In genomic region chr1:52867060-52867845, GRCh38 we compare ENCODE assay signal across 11 cellular contexts. TPM values are rescaled to one million over a fixed set of nuclear protein-coding genes. Genes with fewer than 3 reads are reported as not detected.
A peak's percentile ranks its signal among the peaks of the same experiment; 100 is the strongest.
DNase-seq lines count a peak whose midpoint lies in the region; ATAC-seq and TF ChIP-seq lines count a peak whose summit lies in the region.
"Had no signal": no experiment of that assay in that cellular context is flagged by ENCODE, and none has a peak within 500 bp of the region (broad histone marks: within the 10 kb centered on the region; RNA-seq: fewer than 3 reads in every experiment).

No MANE protein-coding gene starts in this region.

- CTCF ChIA-PET in activated CD8-positive, alpha-beta T cell treated with anti-CD3 and anti-CD28 coated beads for 36 hours (lab: Charles Lee), result interaction anchor here (1.3 kb wide), 1 partner anchor 16 kb away, joined by 3 read pairs; no protein-coding TSS in a partner anchor
- CTCF ChIA-PET in activated CD8-positive, alpha-beta T cell treated with anti-CD3 and anti-CD28 coated beads, Interleukin-2, amount 10 ng/mL, durations not matched to agents 7 days and 5 days (lab: Charles Lee), result no interaction called here

- DNase-seq in activated CD8-positive, alpha-beta T cell treated with anti-CD3 and anti-CD28 coated beads for 36 hours, result no peak
- DNase-seq in activated CD8-positive, alpha-beta T cell treated with anti-CD3 and anti-CD28 coated beads, Interleukin-2, amount 10 ng/mL, durations not matched to agents 7 days and 5 days, result no peak
- no peak for DNase-seq in stimulated activated naive B cell treated with anti-CD40 and anti-IgM and Interleukin-4, amounts not matched to agents 10 μg/mL and 1 μg/mL and 100 μg/mL, for 72 hours
- DNase-seq in NCI-H1436 (lab: John Stamatoyannopoulos, UW) (no peak), kidney glomerular epithelial cell (lab: John Stamatoyannopoulos, UW) (no peak), activated gamma-delta T cell (lab: John Stamatoyannopoulos, UW) (no peak)
- DNase-seq: effector memory CD8-positive, alpha-beta T cell; left cardiac atrium; NCI-H1436 treated with DMSO at 0.1 percent for 48 hours had no signal

- no peaks in the 10 kb centered on the region for H3K36me3 Mint-ChIP-seq in activated CD8-positive, alpha-beta T cell treated with anti-CD3 and anti-CD28 coated beads for 36 hours (ENCODE audit: low read depth)
- no peaks in the 10 kb centered on the region for H3K36me3 Mint-ChIP-seq in activated CD8-positive, alpha-beta T cell treated with anti-CD3 and anti-CD28 coated beads, Interleukin-2, amount 10 ng/mL, durations not matched to agents 7 days and 5 days (ENCODE audit: low read depth)
- no peaks in the 10 kb centered on the region for H3K36me3 Mint-ChIP-seq in stimulated activated naive B cell treated with anti-CD40 and anti-IgM and Interleukin-4, amounts not matched to agents 10 μg/mL and 1 μg/mL and 100 μg/mL, for 72 hours

- peak; percentile 53 for ATAC-seq in activated CD8-positive, alpha-beta T cell treated with anti-CD3 and anti-CD28 coated beads for 36 hours
- ATAC-seq in activated CD8-positive, alpha-beta T cell treated with anti-CD3 and anti-CD28 coated beads, Interleukin-2, amount 10 ng/mL, durations not matched to agents 7 days and 5 days, result no peak
- peak; percentile 88 for ATAC-seq in HG02588 (IDR thresholded peaks at IDR 0.05; ENCODE audit: unreplicated experiment)
- peak; percentile 76 for ATAC-seq in HG03558 (IDR thresholded peaks at IDR 0.05; ENCODE audit: extremely low read depth, unreplicated experiment)
- peak; percentile 33 to 85 for ATAC-seq in stimulated activated naive B cell treated with anti-CD40 and anti-IgM and Interleukin-4, amounts not matched to agents 10 μg/mL and 1 μg/mL and 100 μg/mL, for 72 hours (replicated peaks)
- ATAC-seq: effector memory CD8-positive, alpha-beta T cell; left cardiac atrium had no signal

- intact Hi-C loops in activated CD8-positive, alpha-beta T cell treated with anti-CD3 and anti-CD28 coated beads for 36 hours (cut with micrococcal nuclease), result no loop called here

- POLR2A ChIA-PET in activated CD8-positive, alpha-beta T cell treated with anti-CD3 and anti-CD28 coated beads for 36 hours (lab: Charles Lee), result interaction anchor here (1.2 kb wide), 1 partner anchor 122 kb away, joined by 3 read pairs; no protein-coding TSS in a partner anchor
- POLR2A ChIA-PET in activated CD8-positive, alpha-beta T cell treated with anti-CD3 and anti-CD28 coated beads, Interleukin-2, amount 10 ng/mL, durations not matched to agents 7 days and 5 days (lab: Charles Lee), result interaction anchor here (0.6 kb wide), 1 partner anchor 141 kb away, joined by 3 read pairs; the partner anchor contains the start of gene ZYG11B

- no peaks in the 10 kb centered on the region for H3K9me3 Mint-ChIP-seq in activated CD8-positive, alpha-beta T cell treated with anti-CD3 and anti-CD28 coated beads for 36 hours
- no peaks in the 10 kb centered on the region for H3K9me3 Mint-ChIP-seq in activated CD8-positive, alpha-beta T cell treated with anti-CD3 and anti-CD28 coated beads, Interleukin-2, amount 10 ng/mL, durations not matched to agents 7 days and 5 days (ENCODE audit: insufficient read depth)
- H3K9me3 Mint-ChIP-seq in stimulated activated naive B cell treated with anti-CD40 and anti-IgM and Interleukin-4, amounts not matched to agents 10 μg/mL and 1 μg/mL and 100 μg/mL, for 72 hours, result no peaks in the 10 kb centered on the region
- H3K9me3 Mint-ChIP-seq: effector memory CD8-positive, alpha-beta T cell had no signal

- peaks cover 6% of the 10 kb centered on the region for H3K27me3 Mint-ChIP-seq in activated CD8-positive, alpha-beta T cell treated with anti-CD3 and anti-CD28 coated beads for 36 hours
- peaks cover 9% of the 10 kb centered on the region for H3K27me3 Mint-ChIP-seq in activated CD8-positive, alpha-beta T cell treated with anti-CD3 and anti-CD28 coated beads, Interleukin-2, amount 10 ng/mL, durations not matched to agents 7 days and 5 days (ENCODE audit: low read depth)
- H3K27me3 Mint-ChIP-seq in stimulated activated naive B cell treated with anti-CD40 and anti-IgM and Interleukin-4, amounts not matched to agents 10 μg/mL and 1 μg/mL and 100 μg/mL, for 72 hours, result peaks cover 5 to 12% of the 10 kb centered on the region in 2 donors

- H3K4me1 Mint-ChIP-seq in activated CD8-positive, alpha-beta T cell treated with anti-CD3 and anti-CD28 coated beads for 36 hours (ENCODE audit: low read depth), result no peaks in the 10 kb centered on the region
- no peaks in the 10 kb centered on the region for H3K4me1 Mint-ChIP-seq in activated CD8-positive, alpha-beta T cell treated with anti-CD3 and anti-CD28 coated beads, Interleukin-2, amount 10 ng/mL, durations not matched to agents 7 days and 5 days (ENCODE audit: low read depth)
- peaks cover 0 to 6% of the 10 kb centered on the region in 2 donors for H3K4me1 Mint-ChIP-seq in stimulated activated naive B cell treated with anti-CD40 and anti-IgM and Interleukin-4, amounts not matched to agents 10 μg/mL and 1 μg/mL and 100 μg/mL, for 72 hours

- H3K4me3 Mint-ChIP-seq in activated CD8-positive, alpha-beta T cell treated with anti-CD3 and anti-CD28 coated beads for 36 hours, result no peak overlapping the region
- H3K4me3 Mint-ChIP-seq in activated CD8-positive, alpha-beta T cell treated with anti-CD3 and anti-CD28 coated beads, Interleukin-2, amount 10 ng/mL, durations not matched to agents 7 days and 5 days, result no peak overlapping the region
- no peak overlapping the region for H3K4me3 Mint-ChIP-seq in stimulated activated naive B cell treated with anti-CD40 and anti-IgM and Interleukin-4, amounts not matched to agents 10 μg/mL and 1 μg/mL and 100 μg/mL, for 72 hours
- H3K4me3 Mint-ChIP-seq: effector memory CD8-positive, alpha-beta T cell had no signal

- no peak overlapping the region for H3K27ac Mint-ChIP-seq in activated CD8-positive, alpha-beta T cell treated with anti-CD3 and anti-CD28 coated beads for 36 hours
- H3K27ac Mint-ChIP-seq in activated CD8-positive, alpha-beta T cell treated with anti-CD3 and anti-CD28 coated beads, Interleukin-2, amount 10 ng/mL, durations not matched to agents 7 days and 5 days, result no peak overlapping the region
- no peak overlapping the region for H3K27ac Mint-ChIP-seq in stimulated activated naive B cell treated with anti-CD40 and anti-IgM and Interleukin-4, amounts not matched to agents 10 μg/mL and 1 μg/mL and 100 μg/mL, for 72 hours
- H3K27ac Mint-ChIP-seq: effector memory CD8-positive, alpha-beta T cell had no signal

- no peak for TF ChIP-seq CTCF in activated CD8-positive, alpha-beta T cell treated with anti-CD3 and anti-CD28 coated beads for 36 hours (IDR thresholded peaks at IDR 0.05)

RNA-seq across cellular contexts. Expression of gene ZYG11A, which starts 24.7 kb away (rescaled TPM):
- under 1 TPM; 0.13 to 0.16 TPM for total RNA-seq in activated CD8-positive, alpha-beta T cell treated with anti-CD3 and anti-CD28 coated beads for 36 hours
- under 1 TPM; 0.13 to 0.16 TPM for total RNA-seq in activated CD8-positive, alpha-beta T cell treated with anti-CD3 and anti-CD28 coated beads, Interleukin-2, amount 10 ng/mL, durations not matched to agents 7 days and 5 days
- total RNA-seq: left cardiac atrium had no signal

RNA-seq across cellular contexts. Expression of gene ECHDC2, which starts 54.3 kb away (rescaled TPM):
- total RNA-seq in activated CD8-positive, alpha-beta T cell treated with anti-CD3 and anti-CD28 coated beads for 36 hours, result 10 to 100 TPM; 32.6 to 36.4 TPM
- 10 to 100 TPM; 30.0 to 35.3 TPM for total RNA-seq in activated CD8-positive, alpha-beta T cell treated with anti-CD3 and anti-CD28 coated beads, Interleukin-2, amount 10 ng/mL, durations not matched to agents 7 days and 5 days

RNA-seq across cellular contexts. Expression of gene SCP2, which starts 59.8 kb away (rescaled TPM):
- total RNA-seq in activated CD8-positive, alpha-beta T cell treated with anti-CD3 and anti-CD28 coated beads for 36 hours, result 10 to 100 TPM; 60.7 to 66.8 TPM
- total RNA-seq in activated CD8-positive, alpha-beta T cell treated with anti-CD3 and anti-CD28 coated beads, Interleukin-2, amount 10 ng/mL, durations not matched to agents 7 days and 5 days, result 10 to 100 TPM; 87.2 to 95.9 TPM
